ENCODE assay signal across 1 cellular context in the genomic region with DNA sequence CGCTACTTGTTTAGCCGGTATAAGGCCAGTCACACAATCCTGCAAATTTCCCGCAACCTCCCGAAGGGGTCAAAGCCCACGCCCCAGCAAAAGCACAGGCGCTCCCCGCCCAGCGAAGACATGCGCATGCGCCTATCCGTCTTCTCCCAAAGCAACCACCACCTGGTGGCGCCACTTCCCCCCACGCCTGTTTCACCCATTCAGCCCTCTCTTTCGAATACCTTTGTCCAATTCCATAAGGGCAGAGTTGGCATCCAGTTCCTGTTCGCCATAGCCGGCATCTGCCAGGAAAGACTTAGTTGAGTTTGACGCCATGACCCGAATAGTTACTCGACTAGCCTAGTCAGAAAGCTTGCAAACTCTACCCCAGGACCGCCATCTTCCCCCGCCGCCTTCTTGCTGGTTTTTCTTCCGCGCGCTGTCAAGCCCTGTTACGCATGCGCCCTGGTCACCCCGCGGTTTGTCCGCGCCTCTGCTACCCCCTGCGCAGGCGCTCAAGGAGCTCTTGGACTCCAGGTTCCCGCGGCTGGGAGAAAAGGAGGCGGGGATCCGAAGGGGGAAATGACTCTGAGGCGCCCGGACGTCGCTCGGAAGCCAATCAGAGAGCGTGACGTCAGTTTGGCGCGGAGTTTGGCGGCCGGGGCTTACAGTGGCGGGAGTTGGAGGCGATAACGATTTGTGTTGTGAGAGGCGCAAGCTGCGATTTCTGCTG.
TF ChIP-seq lines count a peak whose summit lies in the region.

A gene with protein sequence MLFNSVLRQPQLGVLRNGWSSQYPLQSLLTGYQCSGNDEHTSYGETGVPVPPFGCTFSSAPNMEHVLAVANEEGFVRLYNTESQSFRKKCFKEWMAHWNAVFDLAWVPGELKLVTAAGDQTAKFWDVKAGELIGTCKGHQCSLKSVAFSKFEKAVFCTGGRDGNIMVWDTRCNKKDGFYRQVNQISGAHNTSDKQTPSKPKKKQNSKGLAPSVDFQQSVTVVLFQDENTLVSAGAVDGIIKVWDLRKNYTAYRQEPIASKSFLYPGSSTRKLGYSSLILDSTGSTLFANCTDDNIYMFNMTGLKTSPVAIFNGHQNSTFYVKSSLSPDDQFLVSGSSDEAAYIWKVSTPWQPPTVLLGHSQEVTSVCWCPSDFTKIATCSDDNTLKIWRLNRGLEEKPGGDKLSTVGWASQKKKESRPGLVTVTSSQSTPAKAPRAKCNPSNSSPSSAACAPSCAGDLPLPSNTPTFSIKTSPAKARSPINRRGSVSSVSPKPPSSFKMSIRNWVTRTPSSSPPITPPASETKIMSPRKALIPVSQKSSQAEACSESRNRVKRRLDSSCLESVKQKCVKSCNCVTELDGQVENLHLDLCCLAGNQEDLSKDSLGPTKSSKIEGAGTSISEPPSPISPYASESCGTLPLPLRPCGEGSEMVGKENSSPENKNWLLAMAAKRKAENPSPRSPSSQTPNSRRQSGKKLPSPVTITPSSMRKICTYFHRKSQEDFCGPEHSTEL (plus strand): TSS at position 626 of the 712 bp plus-strand sequence. CDS start 143 bp downstream, outside the sequence.
A gene with protein sequence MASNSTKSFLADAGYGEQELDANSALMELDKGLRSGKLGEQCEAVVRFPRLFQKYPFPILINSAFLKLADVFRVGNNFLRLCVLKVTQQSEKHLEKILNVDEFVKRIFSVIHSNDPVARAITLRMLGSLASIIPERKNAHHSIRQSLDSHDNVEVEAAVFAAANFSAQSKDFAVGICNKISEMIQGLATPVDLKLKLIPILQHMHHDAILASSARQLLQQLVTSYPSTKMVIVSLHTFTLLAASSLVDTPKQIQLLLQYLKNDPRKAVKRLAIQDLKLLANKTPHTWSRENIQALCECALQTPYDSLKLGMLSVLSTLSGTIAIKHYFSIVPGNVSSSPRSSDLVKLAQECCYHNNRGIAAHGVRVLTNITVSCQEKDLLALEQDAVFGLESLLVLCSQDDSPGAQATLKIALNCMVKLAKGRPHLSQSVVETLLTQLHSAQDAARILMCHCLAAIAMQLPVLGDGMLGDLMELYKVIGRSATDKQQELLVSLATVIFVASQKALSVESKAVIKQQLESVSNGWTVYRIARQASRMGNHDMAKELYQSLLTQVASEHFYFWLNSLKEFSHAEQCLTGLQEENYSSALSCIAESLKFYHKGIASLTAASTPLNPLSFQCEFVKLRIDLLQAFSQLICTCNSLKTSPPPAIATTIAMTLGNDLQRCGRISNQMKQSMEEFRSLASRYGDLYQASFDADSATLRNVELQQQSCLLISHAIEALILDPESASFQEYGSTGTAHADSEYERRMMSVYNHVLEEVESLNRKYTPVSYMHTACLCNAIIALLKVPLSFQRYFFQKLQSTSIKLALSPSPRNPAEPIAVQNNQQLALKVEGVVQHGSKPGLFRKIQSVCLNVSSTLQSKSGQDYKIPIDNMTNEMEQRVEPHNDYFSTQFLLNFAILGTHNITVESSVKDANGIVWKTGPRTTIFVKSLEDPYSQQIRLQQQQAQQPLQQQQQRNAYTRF (minus strand): TSS at position 435 of the 712 bp plus-strand sequence. CDS start 120 bp downstream, at position 315.

TF ChIP-seq in IMR-90, 13 proteins besides CTCF, POLR2A, EP300 and RAD21:
- no peak for TF ChIP-seq SMC3 (IDR thresholded peaks at IDR 0.05; ENCODE audit: low read depth, low read length)
- peak; percentile 68 for TF ChIP-seq MAZ (IDR thresholded peaks at IDR 0.05; ENCODE audit: borderline replicate concordance, low read depth, low read length)
- TF ChIP-seq RCOR1 (IDR thresholded peaks at IDR 0.05; ENCODE audit: insufficient replicate concordance, low read length), result peak; percentile 18
- TF ChIP-seq MAFK (IDR thresholded peaks at IDR 0.05; ENCODE audit: low read depth, low read length), result 0 out of 2 replicates have a peak, but pooled peaks have one; percentile 7
- no peak for TF ChIP-seq CEBPB (IDR thresholded peaks at IDR 0.05; ENCODE audit: low read depth, low read length)
- TF ChIP-seq MXI1 (IDR thresholded peaks at IDR 0.05; ENCODE audit: borderline replicate concordance, low read depth, low read length), result peak; percentile 89
- 0 out of 2 replicates have a peak, but pooled peaks have one; percentile 21 for TF ChIP-seq BHLHE40 (IDR thresholded peaks at IDR 0.05; ENCODE audit: low read depth, low read length)
- TF ChIP-seq CHD1 (IDR thresholded peaks at IDR 0.05; ENCODE audit: low read depth, low read length), result no peak
- TF ChIP-seq, protein P1, sequence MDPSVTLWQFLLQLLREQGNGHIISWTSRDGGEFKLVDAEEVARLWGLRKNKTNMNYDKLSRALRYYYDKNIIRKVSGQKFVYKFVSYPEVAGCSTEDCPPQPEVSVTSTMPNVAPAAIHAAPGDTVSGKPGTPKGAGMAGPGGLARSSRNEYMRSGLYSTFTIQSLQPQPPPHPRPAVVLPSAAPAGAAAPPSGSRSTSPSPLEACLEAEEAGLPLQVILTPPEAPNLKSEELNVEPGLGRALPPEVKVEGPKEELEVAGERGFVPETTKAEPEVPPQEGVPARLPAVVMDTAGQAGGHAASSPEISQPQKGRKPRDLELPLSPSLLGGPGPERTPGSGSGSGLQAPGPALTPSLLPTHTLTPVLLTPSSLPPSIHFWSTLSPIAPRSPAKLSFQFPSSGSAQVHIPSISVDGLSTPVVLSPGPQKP (IDR thresholded peaks at IDR 0.05; ENCODE audit: borderline replicate concordance, low read depth, low read length), result no peak
- no peak for TF ChIP-seq NFE2L2 (IDR thresholded peaks at IDR 0.05; ENCODE audit: low read depth, low read length)
- TF ChIP-seq, protein P2, sequence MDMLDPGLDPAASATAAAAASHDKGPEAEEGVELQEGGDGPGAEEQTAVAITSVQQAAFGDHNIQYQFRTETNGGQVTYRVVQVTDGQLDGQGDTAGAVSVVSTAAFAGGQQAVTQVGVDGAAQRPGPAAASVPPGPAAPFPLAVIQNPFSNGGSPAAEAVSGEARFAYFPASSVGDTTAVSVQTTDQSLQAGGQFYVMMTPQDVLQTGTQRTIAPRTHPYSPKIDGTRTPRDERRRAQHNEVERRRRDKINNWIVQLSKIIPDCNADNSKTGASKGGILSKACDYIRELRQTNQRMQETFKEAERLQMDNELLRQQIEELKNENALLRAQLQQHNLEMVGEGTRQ (IDR thresholded peaks at IDR 0.05; ENCODE audit: low read depth, low read length), result 0 out of 2 replicates have a peak, but pooled peaks have one; percentile 2
- TF ChIP-seq FOS (IDR thresholded peaks at IDR 0.05; ENCODE audit: low read depth, low read length), result no peak
- TF ChIP-seq RFX5 (IDR thresholded peaks at IDR 0.05; ENCODE audit: low read depth, low read length), result no peak
